ENCODE assay signal across 31 cellular contexts in genomic region chr14:95418858-95419257, GRCh38.
"Had no signal": no experiment of that assay in that cellular context is flagged by ENCODE, and none has a peak within 500 bp of the region (broad histone marks: within the 10 kb centered on the region; RNA-seq: fewer than 3 reads in every experiment).

No MANE protein-coding gene starts in this region.

- DNase-seq: activated CD4-positive, alpha-beta memory T cell treated with anti-CD3 and anti-CD28 coated beads for 36 hours; activated CD4-positive, alpha-beta T cell treated with anti-CD3 and anti-CD28 coated beads for 36 hours; activated CD4-positive, alpha-beta T cell treated with anti-CD3 and anti-CD28 coated beads, Interleukin-2, amount 10 ng/mL, durations not matched to agents 24 days and 14 days; activated CD4-positive, CD25-positive, alpha-beta regulatory T cell; activated CD4-positive, CD25-positive, alpha-beta regulatory T cell treated with anti-CD3 and anti-CD28 coated beads, Interleukin-2, amount 50 U/mL, for 72 hours; activated CD8-positive, alpha-beta memory T cell treated with anti-CD3 and anti-CD28 coated beads, Interleukin-2, amount 10 ng/mL, durations not matched to agents 7 days and 5 days; activated CD8-positive, alpha-beta memory T cell treated with anti-CD3 and anti-CD28 coated beads, Interleukin-2, amount 50 U/mL, for 4 hours; activated CD8-positive, alpha-beta T cell treated with anti-CD3 and anti-CD28 coated beads, Interleukin-2, amount 10 ng/mL, durations not matched to agents 7 days and 5 days; activated gamma-delta T cell; activated naive CD4-positive, alpha-beta T cell; activated naive CD8-positive, alpha-beta T cell treated with anti-CD3 and anti-CD28 coated beads, Interleukin-2, amount 10 ng/mL, durations not matched to agents 7 days and 5 days; activated T-cell treated with anti-CD3 and anti-CD28 coated beads, Interleukin-2, amount 50 U/mL, for 1 hour; activated T-cell treated with anti-CD3 and anti-CD28 coated beads, Interleukin-2, amount 50 U/mL, for 48 hours; amniotic stem cell; anterior cingulate cortex; brain microvascular endothelial cell; colonic mucosa; dorsolateral prefrontal cortex; effector memory CD4-positive, alpha-beta T cell; endodermal cell; foreskin fibroblast; glutamatergic neuron; heart left ventricle; T-helper 2 cell had no signal

- H3K27ac Mint-ChIP-seq: activated CD4-positive, alpha-beta memory T cell treated with anti-CD3 and anti-CD28 coated beads for 36 hours; activated CD4-positive, alpha-beta T cell treated with anti-CD3 and anti-CD28 coated beads for 36 hours; activated CD4-positive, alpha-beta T cell treated with anti-CD3 and anti-CD28 coated beads, Interleukin-2, amount 10 ng/mL, durations not matched to agents 24 days and 14 days; activated CD8-positive, alpha-beta memory T cell treated with anti-CD3 and anti-CD28 coated beads, Interleukin-2, amount 10 ng/mL, durations not matched to agents 7 days and 5 days; activated CD8-positive, alpha-beta T cell treated with anti-CD3 and anti-CD28 coated beads, Interleukin-2, amount 10 ng/mL, durations not matched to agents 7 days and 5 days; activated naive CD4-positive, alpha-beta T cell treated with anti-CD3 and anti-CD28 coated beads, Interleukin-2, amount 50 U/mL, for 24 hours; activated naive CD8-positive, alpha-beta T cell treated with anti-CD3 and anti-CD28 coated beads, Interleukin-2, amount 10 ng/mL, durations not matched to agents 7 days and 5 days; activated T-helper 1 cell treated with anti-CD3 and anti-CD28 coated beads, Interleukin-12 subunit alpha, Interleukin-12 subunit beta, Interleukin-2, Interleukin-4 antibody, amounts not matched to agents 30 ng/mL and 10 ng/mL and 1 ng/mL, durations not matched to agents 14 hours and 24 hours and 36 hours; endodermal cell had no signal

- H3K27me3 Mint-ChIP-seq: activated CD4-positive, alpha-beta memory T cell treated with anti-CD3 and anti-CD28 coated beads for 36 hours; activated CD4-positive, alpha-beta T cell treated with anti-CD3 and anti-CD28 coated beads for 36 hours; activated CD4-positive, alpha-beta T cell treated with anti-CD3 and anti-CD28 coated beads, Interleukin-2, amount 10 ng/mL, durations not matched to agents 24 days and 14 days; activated CD8-positive, alpha-beta memory T cell treated with anti-CD3 and anti-CD28 coated beads, Interleukin-2, amount 10 ng/mL, durations not matched to agents 7 days and 5 days; activated naive CD4-positive, alpha-beta T cell treated with anti-CD3 and anti-CD28 coated beads, Interleukin-2, amount 50 U/mL, for 24 hours; activated naive CD8-positive, alpha-beta T cell treated with anti-CD3 and anti-CD28 coated beads, Interleukin-2, amount 10 ng/mL, durations not matched to agents 7 days and 5 days; central memory CD8-positive, alpha-beta T cell had no signal

- H3K4me1 Mint-ChIP-seq: activated CD4-positive, alpha-beta T cell treated with anti-CD3 and anti-CD28 coated beads for 36 hours; activated CD4-positive, alpha-beta T cell treated with anti-CD3 and anti-CD28 coated beads, Interleukin-2, amount 10 ng/mL, durations not matched to agents 24 days and 14 days; activated CD8-positive, alpha-beta memory T cell treated with anti-CD3 and anti-CD28 coated beads, Interleukin-2, amount 10 ng/mL, durations not matched to agents 7 days and 5 days; activated naive CD4-positive, alpha-beta T cell treated with anti-CD3 and anti-CD28 coated beads, Interleukin-2, amount 50 U/mL, for 24 hours; central memory CD8-positive, alpha-beta T cell had no signal

- H3K27ac ChIP-seq: brain microvascular endothelial cell, colonic mucosa, dorsolateral prefrontal cortex, heart left ventricle had no signal

- H3K4me1 ChIP-seq: colonic mucosa had no signal

- H3K27me3 ChIP-seq: brain microvascular endothelial cell, colonic mucosa, dorsolateral prefrontal cortex, heart left ventricle had no signal

- ATAC-seq: activated CD4-positive, alpha-beta T cell treated with anti-CD3 and anti-CD28 coated beads for 36 hours; activated CD8-positive, alpha-beta memory T cell treated with anti-CD3 and anti-CD28 coated beads, Interleukin-2, amount 10 ng/mL, durations not matched to agents 7 days and 5 days; activated CD8-positive, alpha-beta T cell treated with anti-CD3 and anti-CD28 coated beads, Interleukin-2, amount 10 ng/mL, durations not matched to agents 7 days and 5 days; esophagus mucosa; heart left ventricle had no signal

- H3K9me3 Mint-ChIP-seq: activated naive CD4-positive, alpha-beta T cell treated with anti-CD3 and anti-CD28 coated beads, Interleukin-2, amount 50 U/mL, for 24 hours; central memory CD8-positive, alpha-beta T cell; endodermal cell had no signal

- H3K9me3 ChIP-seq: colonic mucosa, heart left ventricle had no signal

- FAIRE-seq: astrocyte, bronchial epithelial cell, frontal cortex had no signal

- H3K36me3 ChIP-seq: brain microvascular endothelial cell, colonic mucosa had no signal

- H3K4me3 ChIP-seq: colonic mucosa, heart left ventricle had no signal

- H3K4me3 Mint-ChIP-seq: activated CD4-positive, alpha-beta memory T cell treated with anti-CD3 and anti-CD28 coated beads for 36 hours; activated CD4-positive, alpha-beta T cell treated with anti-CD3 and anti-CD28 coated beads for 36 hours; activated CD4-positive, alpha-beta T cell treated with anti-CD3 and anti-CD28 coated beads, Interleukin-2, amount 10 ng/mL, durations not matched to agents 24 days and 14 days; activated CD8-positive, alpha-beta memory T cell treated with anti-CD3 and anti-CD28 coated beads, Interleukin-2, amount 10 ng/mL, durations not matched to agents 7 days and 5 days; activated CD8-positive, alpha-beta T cell treated with anti-CD3 and anti-CD28 coated beads, Interleukin-2, amount 10 ng/mL, durations not matched to agents 7 days and 5 days; activated naive CD4-positive, alpha-beta T cell treated with anti-CD3 and anti-CD28 coated beads, Interleukin-2, amount 50 U/mL, for 24 hours; activated naive CD8-positive, alpha-beta T cell treated with anti-CD3 and anti-CD28 coated beads, Interleukin-2, amount 10 ng/mL, durations not matched to agents 7 days and 5 days; activated T-helper 1 cell treated with anti-CD3 and anti-CD28 coated beads, Interleukin-12 subunit alpha, Interleukin-12 subunit beta, Interleukin-2, Interleukin-4 antibody, amounts not matched to agents 30 ng/mL and 10 ng/mL and 1 ng/mL, durations not matched to agents 14 hours and 24 hours and 36 hours; central memory CD8-positive, alpha-beta T cell; endodermal cell had no signal
